1 cellular context compared by ENCODE assay signal in genomic region chr1:62687903-62688686, GRCh38.
A peak's percentile ranks its signal among the peaks of the same experiment; 100 is the strongest.
TF ChIP-seq lines count a peak whose summit lies in the region.

Gene DOCK7, minus strand, starts transcription at chr1:62688386. Its CDS starts 122 bp downstream, at chr1:62688264.

TF ChIP-seq in GM12878, 131 proteins besides CTCF, POLR2A, EP300 and RAD21 (continued from another document and continues in another):
- TF ChIP-seq ZBTB4 (CRISPR knock-in tag; IDR thresholded peaks at IDR 0.05) (no peak), YY1 (IDR thresholded peaks at IDR 0.05; ENCODE audit: low read depth, low read length) (peak; percentile 65; the same call in 1 of the 2 replicates), DPF2 (IDR thresholded peaks at IDR 0.05) (peak; percentile 86; the same call in 1 of the 2 replicates), RAD51 (IDR thresholded peaks at IDR 0.05) (no peak), EGR1 (IDR thresholded peaks at IDR 0.05; ENCODE audit: borderline replicate concordance in 1 of 2, low read depth in 2 of 2, low read length in 2 of 2) (peak in 1 of 2 experiments; percentile 88; a peak in 2 of 3 replicates), MXI1 (IDR thresholded peaks at IDR 0.05; ENCODE audit: low read depth, low read length) (no peak), CHD2 (IDR thresholded peaks at IDR 0.05; ENCODE audit: borderline replicate concordance, low read depth, low read length) (peak; percentile 43; the same call in 1 of the 2 replicates), ZNF384 (IDR thresholded peaks at IDR 0.05; ENCODE audit: borderline replicate concordance, low read depth, low read length) (no peak), MTA3 (IDR thresholded peaks at IDR 0.05; ENCODE audit: borderline replicate concordance, low read length) (no peak), NR2C1 (IDR thresholded peaks at IDR 0.05) (no peak), BHLHE40 (IDR thresholded peaks at IDR 0.05; ENCODE audit: borderline replicate concordance in 1 of 2, low read depth in 2 of 2, low read length in 1 of 2) (peak in 1 of 2 experiments; percentile 86; a peak in 3 of 4 replicates), POLR2AphosphoS2 (IDR thresholded peaks at IDR 0.05; ENCODE audit: low read depth, low read length) (no peak), TARDBP (IDR thresholded peaks at IDR 0.05; ENCODE audit: borderline replicate concordance) (no peak), ELK1 (IDR thresholded peaks at IDR 0.05; ENCODE audit: low read depth, low read length) (no peak), E2F8 (IDR thresholded peaks at IDR 0.05; ENCODE audit: low read depth, partially characterized antibody) (no peak), HDAC6 (IDR thresholded peaks at IDR 0.05; ENCODE audit: unreplicated experiment) (no peak), EED (IDR thresholded peaks at IDR 0.05; ENCODE audit: low read depth) (peak; percentile 87), ZBED1 (IDR thresholded peaks at IDR 0.05; ENCODE audit: borderline replicate concordance) (no peak), RCOR1 (conservative IDR thresholded peaks at IDR 0.05; ENCODE audit: low read depth, low read length) (no peak), SMAD5 (IDR thresholded peaks at IDR 0.05; ENCODE audit: low read depth) (no peak), GATAD2B (conservative IDR thresholded peaks at IDR 0.05; ENCODE audit: low read depth) (peak; percentile 94), LARP7 (IDR thresholded peaks at IDR 0.05) (peak; percentile 89), CUX1 (IDR thresholded peaks at IDR 0.05; ENCODE audit: insufficient replicate concordance, low read depth, low read length) (no peak), KLF5 (IDR thresholded peaks at IDR 0.05; ENCODE audit: partially characterized antibody) (no peak), NFXL1 (IDR thresholded peaks at IDR 0.05; ENCODE audit: borderline replicate concordance) (peak; percentile 96), NKRF (conservative IDR thresholded peaks at IDR 0.05) (peak; percentile 55), EZH2 (IDR thresholded peaks at IDR 0.05; ENCODE audit: borderline replicate concordance, control insufficient read depth, low read depth, low read length) (no peak), RFX5 (IDR thresholded peaks at IDR 0.05; ENCODE audit: low read depth, low read length) (no peak), IKZF2 (IDR thresholded peaks at IDR 0.05) (peak; percentile 68 to 81), NR2F1 (conservative IDR thresholded peaks at IDR 0.05) (peak; percentile 54), ZBTB33 (IDR thresholded peaks at IDR 0.05) (no peak), SIN3A (IDR thresholded peaks at IDR 0.05; ENCODE audit: low read depth, low read length) (0 out of 2 replicates have a peak, but pooled peaks have one; percentile 33), SRF (IDR thresholded peaks at IDR 0.05; ENCODE audit: low read depth in 2 of 2, low read length in 2 of 2) (peak in 1 of 2 experiments; percentile 34; a peak in 1 of 4 replicates), TAF1 (IDR thresholded peaks at IDR 0.05; ENCODE audit: borderline replicate concordance, low read depth, low read length) (peak; percentile 45; the same call in 1 of the 2 replicates)
- TF ChIP-seq, protein P1, sequence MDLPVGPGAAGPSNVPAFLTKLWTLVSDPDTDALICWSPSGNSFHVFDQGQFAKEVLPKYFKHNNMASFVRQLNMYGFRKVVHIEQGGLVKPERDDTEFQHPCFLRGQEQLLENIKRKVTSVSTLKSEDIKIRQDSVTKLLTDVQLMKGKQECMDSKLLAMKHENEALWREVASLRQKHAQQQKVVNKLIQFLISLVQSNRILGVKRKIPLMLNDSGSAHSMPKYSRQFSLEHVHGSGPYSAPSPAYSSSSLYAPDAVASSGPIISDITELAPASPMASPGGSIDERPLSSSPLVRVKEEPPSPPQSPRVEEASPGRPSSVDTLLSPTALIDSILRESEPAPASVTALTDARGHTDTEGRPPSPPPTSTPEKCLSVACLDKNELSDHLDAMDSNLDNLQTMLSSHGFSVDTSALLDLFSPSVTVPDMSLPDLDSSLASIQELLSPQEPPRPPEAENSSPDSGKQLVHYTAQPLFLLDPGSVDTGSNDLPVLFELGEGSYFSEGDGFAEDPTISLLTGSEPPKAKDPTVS (IDR thresholded peaks at IDR 0.05; ENCODE audit: low read depth, low read length): no peak
- TF ChIP-seq, protein P2, sequence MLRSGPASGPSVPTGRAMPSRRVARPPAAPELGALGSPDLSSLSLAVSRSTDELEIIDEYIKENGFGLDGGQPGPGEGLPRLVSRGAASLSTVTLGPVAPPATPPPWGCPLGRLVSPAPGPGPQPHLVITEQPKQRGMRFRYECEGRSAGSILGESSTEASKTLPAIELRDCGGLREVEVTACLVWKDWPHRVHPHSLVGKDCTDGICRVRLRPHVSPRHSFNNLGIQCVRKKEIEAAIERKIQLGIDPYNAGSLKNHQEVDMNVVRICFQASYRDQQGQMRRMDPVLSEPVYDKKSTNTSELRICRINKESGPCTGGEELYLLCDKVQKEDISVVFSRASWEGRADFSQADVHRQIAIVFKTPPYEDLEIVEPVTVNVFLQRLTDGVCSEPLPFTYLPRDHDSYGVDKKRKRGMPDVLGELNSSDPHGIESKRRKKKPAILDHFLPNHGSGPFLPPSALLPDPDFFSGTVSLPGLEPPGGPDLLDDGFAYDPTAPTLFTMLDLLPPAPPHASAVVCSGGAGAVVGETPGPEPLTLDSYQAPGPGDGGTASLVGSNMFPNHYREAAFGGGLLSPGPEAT (IDR thresholded peaks at IDR 0.05; ENCODE audit: low read depth): peak; percentile 73; the same call in 1 of the 2 replicates
